In genomic region chr2:17607379-17607778, GRCh38 we compare ENCODE assay signal across 27 cellular contexts.
DNase-seq lines count a peak whose midpoint lies in the region; ATAC-seq, FAIRE-seq and TF ChIP-seq lines count a peak whose summit lies in the region.
"Had no signal": no experiment of that assay in that cellular context is flagged by ENCODE, and none has a peak within 500 bp of the region (broad histone marks: within the 10 kb centered on the region; RNA-seq: fewer than 3 reads in every experiment).

No MANE protein-coding gene starts in this region.

- no peaks in the 10 kb centered on the region for H3K79me2 ChIP-seq in OCI-LY3 (ENCODE audit: low read length)
- no peaks in the 10 kb centered on the region for H3K79me2 ChIP-seq in K562 (ENCODE audit: control insufficient read depth, insufficient read depth, low read length)

- peak overlapping the region; percentile 45 for H3K4me3 ChIP-seq in OCI-LY3 (ENCODE audit: low read length)
- no peak overlapping the region for H3K4me3 ChIP-seq in K562
- H3K4me3 ChIP-seq in spleen = no peak overlapping the region
- H3K4me3 ChIP-seq: A549; BLaER1 treated with 17β-estradiol and CSF1 and Interleukin-3, amounts not matched to agents 10 nM and 100 nM; GM23338 had no signal

- H3K4me1 ChIP-seq in OCI-LY3 (ENCODE audit: low read length) = peaks cover 49% of the 10 kb centered on the region
- H3K4me1 ChIP-seq in K562 (replicated peaks in 1 of 2; ENCODE audit: control insufficient read depth in 2 of 2, insufficient read depth in 2 of 2, low read length in 2 of 2) = no peaks in the 10 kb centered on the region; a peak in 1 of 5 replicates
- H3K4me1 ChIP-seq in spleen = no peaks in the 10 kb centered on the region
- H3K4me1 ChIP-seq: A549, BE2C had no signal

- POLR2A ChIA-PET in HEK293T (lab: Yijun Ruan, JAX) (no interaction called here), K562 (lab: Yijun Ruan, JAX) (no interaction called here)

- H3K27me3 ChIP-seq in OCI-LY3 (ENCODE audit: low read depth, low read length) (no peaks in the 10 kb centered on the region), K562 (ENCODE audit: control insufficient read depth in 2 of 2, insufficient read depth in 2 of 2, low read length in 2 of 2) (peaks cover 3 to 21% of the 10 kb centered on the region in 2 experiments; a peak in 4 of 5 replicates), spleen (replicated peaks in 1 of 7) (no peaks in the 10 kb centered on the region)
- H3K27me3 ChIP-seq: BE2C; BLaER1 treated with 17β-estradiol and CSF1 and Interleukin-3, amounts not matched to agents 10 nM and 100 nM had no signal

- CTCF ChIA-PET in HEK293T (lab: Yijun Ruan, JAX) (no interaction called here), K562 (lab: Yijun Ruan, JAX; ENCODE audit: low intra/inter-chr PET ratio) (no interaction called here)

- ATAC-seq in K562 = no peak
- no peak for ATAC-seq in GM21717 (IDR thresholded peaks at IDR 0.05; ENCODE audit: unreplicated experiment)
- no peak for ATAC-seq in HG02588 (IDR thresholded peaks at IDR 0.05; ENCODE audit: unreplicated experiment)
- ATAC-seq: A549, GM23338, HCT116 had no signal

- in situ Hi-C loops in K562 (cut with MboI) = no loop called here

- 0% methylated on average over 1 of the region's 1 CpG for WGBS in K562 (ENCODE audit: insufficient coverage, low coverage, missing lambda C conversion rate)
- 76 to 97% (median 85%) methylated on average over 1 of the region's 1 CpG for WGBS in spleen, 5 donors

- no peak for TF ChIP-seq RAD21 in K562 (CRISPR knock-in tag; conservative IDR thresholded peaks at IDR 0.05 in 1 of 2, IDR thresholded peaks at IDR 0.05 in 1 of 2)

- no peak for FAIRE-seq in K562 (lab: Jason Lieb, UNC)
- FAIRE-seq: A549, D721Med, GM12891, GM18507 had no signal

- H3K27ac ChIP-seq in OCI-LY3 (ENCODE audit: low read length) (peak overlapping the region; percentile 94), K562 (ENCODE audit: extremely low read depth, low read depth, low read length) (no peak overlapping the region), spleen (no peak overlapping the region)
- H3K27ac ChIP-seq: A549; BLaER1 treated with 17β-estradiol and CSF1 and Interleukin-3, amounts not matched to agents 10 nM and 100 nM had no signal

- TF ChIP-seq CTCF in OCI-LY3 (IDR thresholded peaks at IDR 0.05; ENCODE audit: low read depth, low read length) (no peak), K562 (IDR thresholded peaks at IDR 0.05 in 2 of 3, conservative IDR thresholded peaks at IDR 0.05 in 1 of 3; ENCODE audit: insufficient read depth in 2 of 3, low read depth in 1 of 3, low read length in 3 of 3) (no peak), spleen (IDR thresholded peaks at IDR 0.05 in 8 of 11, conservative IDR thresholded peaks at IDR 0.05 in 3 of 11) (no peak)

- H3K9ac ChIP-seq in OCI-LY3 (ENCODE audit: low read length) (peak overlapping the region; percentile 51), K562 (ENCODE audit: insufficient read depth in 1 of 2, low read depth in 2 of 2, low read length in 2 of 2) (no peak overlapping the region)
- H3K9ac ChIP-seq: BLaER1 treated with 17β-estradiol and CSF1 and Interleukin-3, amounts not matched to agents 10 nM and 100 nM had no signal

- TF ChIP-seq POLR2A in K562 (conservative IDR thresholded peaks at IDR 0.05) = no peak
- TF ChIP-seq POLR2A in spleen (IDR thresholded peaks at IDR 0.05) = no peak

- H3K36me3 ChIP-seq in OCI-LY3 (replicated peaks; ENCODE audit: low read depth, low read length) (no peaks in the 10 kb centered on the region), K562 (ENCODE audit: control insufficient read depth, insufficient read depth, low read length) (no peaks in the 10 kb centered on the region), spleen (no peaks in the 10 kb centered on the region)
- H3K36me3 ChIP-seq: BE2C; BLaER1 treated with 17β-estradiol and CSF1 and Interleukin-3, amounts not matched to agents 10 nM and 100 nM had no signal

- H4K20me1 ChIP-seq in OCI-LY3 (ENCODE audit: insufficient read depth, low read length) (no peaks in the 10 kb centered on the region), K562 (replicated peaks; ENCODE audit: control insufficient read depth, insufficient read depth, low read length) (no peaks in the 10 kb centered on the region)
- H4K20me1 ChIP-seq: BLaER1 treated with 17β-estradiol and CSF1 and Interleukin-3, amounts not matched to agents 10 nM and 100 nM had no signal

- TF ChIP-seq EP300 in K562 (IDR thresholded peaks at IDR 0.05; ENCODE audit: low read length) = no peak

- H2AFZ ChIP-seq in OCI-LY3 (ENCODE audit: low read depth, low read length) (peak overlapping the region; percentile 40; the same call in 1 of the 2 replicates), K562 (ENCODE audit: low read depth, low read length) (no peak overlapping the region)
- H2AFZ ChIP-seq: GM23338 had no signal

- BruUV-seq in K562 (replicated peaks; lab: Mats Ljungman, UMichigan) = no TSS peak

- H3K4me2 ChIP-seq in OCI-LY3 (ENCODE audit: low read length) (peak overlapping the region; percentile 72), K562 (ENCODE audit: insufficient read depth, low read length) (no peak overlapping the region)
- H3K4me2 ChIP-seq: A549, GM23338 had no signal

- no peak for DNase-seq in HEK293T (ENCODE audit: extremely low spot score)
- DNase-seq in K562 (ENCODE audit: extremely low read depth in 1 of 4, low spot score in 3 of 4) = no peak
- peak; percentile 15 for DNase-seq in myocyte (ENCODE audit: low read depth)
- no peak for DNase-seq in spleen
- DNase-seq in NCI-H446 (lab: John Stamatoyannopoulos, UW) = no peak
- DNase-seq: 8988T; ACHN; AML-193; BE2C; CD4-positive, alpha-beta T cell; CD8-positive, alpha-beta memory T cell; DMS 273 treated with DMSO at 0.1 percent for 48 hours; DMS79; EL; GDM1; H9; HFFc6 had no signal

- no peaks in the 10 kb centered on the region for H3K9me1 ChIP-seq in K562 (ENCODE audit: control insufficient read depth, insufficient read depth, low read length)

- H3K9me3 ChIP-seq in OCI-LY3 (ENCODE audit: insufficient read depth, low read length) (no peaks in the 10 kb centered on the region), K562 (replicated peaks; ENCODE audit: control insufficient read depth, insufficient read depth, low read depth, low read length) (no peaks in the 10 kb centered on the region), spleen (no peaks in the 10 kb centered on the region)
- H3K9me3 ChIP-seq: A549; BE2C; BLaER1 treated with 17β-estradiol and CSF1 and Interleukin-3, amounts not matched to agents 10 nM and 100 nM had no signal

- intact Hi-C loops in K562 (cut with micrococcal nuclease) = no loop called here
- intact Hi-C loops in spleen (cut with DNase I; ENCODE audit: low total_unique reads) = no loop called here

TF ChIP-seq in HEK293T, 16 proteins besides CTCF, POLR2A, EP300 and RAD21:
- TF ChIP-seq PKNOX1 (IDR thresholded peaks at IDR 0.05) (peak; percentile 37; the same call in 1 of the 2 replicates), TARDBP (IDR thresholded peaks at IDR 0.05) (no peak)
TF ChIP-seq in HEK293T: peak in this region for 1.

TF ChIP-seq in K562, 482 proteins besides CTCF, POLR2A, EP300 and RAD21:
- TF ChIP-seq POLR2H (tag; IDR thresholded peaks at IDR 0.05; ENCODE audit: low read depth) (no peak), ASH1L (IDR thresholded peaks at IDR 0.05; ENCODE audit: borderline replicate concordance, low read depth, partially characterized antibody) (no peak), RFX5 (IDR thresholded peaks at IDR 0.05; ENCODE audit: low read depth, low read length) (no peak), PKNOX1 (IDR thresholded peaks at IDR 0.05) (peak; percentile 47), ZNF197 (CRISPR knock-in tag; IDR thresholded peaks at IDR 0.05; ENCODE audit: low read depth) (no peak), NCOR1 (IDR thresholded peaks at IDR 0.05) (no peak), ZNF280B (CRISPR knock-in tag; IDR thresholded peaks at IDR 0.05) (no peak)
